Comparison of ENCODE assay signal across 8 cellular contexts in genomic region chr12:121576851-121577391, GRCh38. TPM values are rescaled to one million over a fixed set of nuclear protein-coding genes. Genes with fewer than 3 reads are reported as not detected.
DNase-seq lines count a peak whose midpoint lies in the region; ATAC-seq and TF ChIP-seq lines count a peak whose summit lies in the region.

No MANE protein-coding gene starts in this region.

- TF ChIP-seq CTCF in astrocyte of the cerebellum (IDR thresholded peaks at IDR 0.05; ENCODE audit: low read depth, low read length, missing control alignments) (no peak), GM20000 (IDR thresholded peaks at IDR 0.05; ENCODE audit: extremely low read depth, missing control alignments) (no peak)

- ATAC-seq in HG03039 (IDR thresholded peaks at IDR 0.05; ENCODE audit: unreplicated experiment): no peak

- DNase-seq in A172 (ENCODE audit: low spot score): peak; percentile 62
- DNase-seq in H7: peak; percentile 88
- peak; percentile 36 for DNase-seq in astrocyte of the cerebellum (ENCODE audit: low read depth)
- DNase-seq in islet precursor cell: peak; percentile 93
- DNase-seq in GM20000 (ENCODE audit: low spot score): no peak
- DNase-seq in SW 1271 (lab: John Stamatoyannopoulos, UW): no peak
- no peak for DNase-seq in NCI-H1417 (lab: John Stamatoyannopoulos, UW)

- H3K4me3 ChIP-seq in H7 (ENCODE audit: insufficient read depth, low read depth, low read length) (peak overlapping the region; percentile 83), astrocyte of the cerebellum (ENCODE audit: low read depth, low read length) (peak overlapping the region; percentile 11)

- H3K27me3 ChIP-seq in H7 (ENCODE audit: control insufficient read depth, insufficient read depth, low read length): no peaks in the 10 kb centered on the region

- peaks cover 25% of the 10 kb centered on the region for H3K36me3 ChIP-seq in H7 (replicated peaks; ENCODE audit: control insufficient read depth, insufficient read depth, low read length)

- in situ Hi-C loops in astrocyte of the cerebellum (cut with HindIII; ENCODE audit: low sequenced_read_pairs): loop anchor here (5.0 kb wide), 1 partner anchor 80 kb away; no protein-coding TSS in a partner anchor

RNA-seq across cellular contexts. Expression of gene KDM2B, which starts 3.9 kb away (rescaled TPM):
- total RNA-seq in A172 (2014; rRNA removed; shearing (Covaris generic)): 27.7 and 37.2 TPM in 2 replicates
- total RNA-seq in H7 (2014; rRNA removed; shearing (Covaris generic)): 94.3 and 109 TPM in 2 replicates

RNA-seq across cellular contexts. Expression of gene ORAI1, which starts 49.4 kb away (rescaled TPM):
- total RNA-seq in A172 (2014; rRNA removed; shearing (Covaris generic)): 10.4 and 13.2 TPM in 2 replicates
- 24.7 and 29.1 TPM in 2 replicates for total RNA-seq in H7 (2014; rRNA removed; shearing (Covaris generic))

Comparison
In these comparisons a context has a peak if more than half of its experiments do, and no peak if none do; other contexts are left out.
1. DNase-seq: peak in A172 (single experiment), H7 (single experiment), astrocyte of the cerebellum (single experiment) and islet precursor cell (single experiment); none in GM20000 (single experiment), SW 1271 (0 of 2) and NCI-H1417 (0 of 3).